Comparison of ENCODE assay signal across 15 cellular contexts in the genomic region with DNA sequence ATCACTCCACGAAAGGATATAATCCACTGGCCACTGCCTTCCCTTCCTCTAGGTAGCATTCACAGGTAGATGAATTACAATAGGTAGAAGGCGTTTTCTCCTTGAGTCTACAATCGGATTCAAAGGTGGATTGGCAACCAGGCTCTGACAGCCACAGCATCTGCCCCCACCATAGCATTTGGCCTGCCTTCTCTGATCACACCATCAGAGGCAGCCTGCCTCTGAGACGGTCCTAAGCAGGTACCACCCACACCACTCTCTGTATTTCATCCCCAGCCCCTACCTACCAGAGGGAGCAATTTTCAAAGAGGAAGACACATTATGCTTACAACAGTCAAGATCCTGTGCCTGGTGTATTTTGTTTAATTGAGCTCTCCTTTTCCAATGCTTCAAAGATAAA.
DNase-seq lines count a peak whose midpoint lies in the region; TF ChIP-seq lines count a peak whose summit lies in the region.
"Had no signal": no experiment of that assay in that cellular context is flagged by ENCODE, and none has a peak within 500 bp of the region (broad histone marks: within the 10 kb centered on the region; RNA-seq: fewer than 3 reads in every experiment).

No MANE protein-coding gene starts in this region.

- no peaks in the 10 kb centered on the region for H3K79me2 ChIP-seq in mesendoderm (ENCODE audit: control insufficient read depth, insufficient read depth, low read length)

- H3K79me1 ChIP-seq in mesendoderm (ENCODE audit: low read length), result no peaks in the 10 kb centered on the region

- H3K4me2 ChIP-seq in mesendoderm (ENCODE audit: low read length), result no peak overlapping the region
- H3K4me2 ChIP-seq: A549 had no signal

- H3K4me1 ChIP-seq in mesendoderm (ENCODE audit: control insufficient read depth, low read depth, low read length), result no peaks in the 10 kb centered on the region
- H3K4me1 ChIP-seq: A549, BE2C had no signal

- no peak overlapping the region for H2BK120ac ChIP-seq in mesendoderm (ENCODE audit: low read depth, low read length)

- H3K27ac ChIP-seq in WERI-Rb-1 (no peak overlapping the region), mesendoderm (ENCODE audit: low read depth, low read length) (no peak overlapping the region)
- H3K27ac ChIP-seq: A549, GM23248, HL-60 had no signal

- peak; percentile 11; the same call in 1 of the 2 replicates for TF ChIP-seq CTCF in WERI-Rb-1 (IDR thresholded peaks at IDR 0.05; ENCODE audit: low read depth, low read length)

- H4K8ac ChIP-seq in mesendoderm (ENCODE audit: low read depth, low read length), result no peak overlapping the region

- H3K56ac ChIP-seq in mesendoderm (ENCODE audit: low read length), result no peak overlapping the region

- no peaks in the 10 kb centered on the region for H3K9me3 ChIP-seq in WERI-Rb-1 (ENCODE audit: severe bottlenecking)
- H3K9me3 ChIP-seq: A549, BE2C had no signal

- no peak overlapping the region for H3K4me3 ChIP-seq in H7 (ENCODE audit: insufficient read depth, low read depth, low read length)
- H3K4me3 ChIP-seq in WERI-Rb-1 (ENCODE audit: low read depth, low read length), result no peak overlapping the region
- H3K4me3 ChIP-seq in mesendoderm (ENCODE audit: low read length), result no peak overlapping the region
- H3K4me3 ChIP-seq: A549, GM23248, K562 had no signal

- H3K4ac ChIP-seq in mesendoderm (ENCODE audit: low read depth, low read length), result no peak overlapping the region

- H2BK15ac ChIP-seq in mesendoderm (replicated peaks; ENCODE audit: low read depth), result no peak overlapping the region

- H3K36me3 ChIP-seq in H7 (replicated peaks; ENCODE audit: control insufficient read depth, insufficient read depth, low read length), result no peaks in the 10 kb centered on the region
- H3K36me3 ChIP-seq in WERI-Rb-1, result no peaks in the 10 kb centered on the region
- no peaks in the 10 kb centered on the region for H3K36me3 ChIP-seq in mesendoderm (ENCODE audit: control insufficient read depth, insufficient read depth, low read length)
- H3K36me3 ChIP-seq: BE2C had no signal

- no peak overlapping the region for H2AK5ac ChIP-seq in mesendoderm (ENCODE audit: low read length)

- no peak overlapping the region for H2BK5ac ChIP-seq in mesendoderm (ENCODE audit: low read length)

- no peaks in the 10 kb centered on the region for H3K27me3 ChIP-seq in H7 (ENCODE audit: control insufficient read depth, insufficient read depth, low read length)
- no peaks in the 10 kb centered on the region for H3K27me3 ChIP-seq in WERI-Rb-1 (ENCODE audit: insufficient read depth, low read depth, severe bottlenecking)
- H3K27me3 ChIP-seq in mesendoderm (ENCODE audit: insufficient read depth, low read length, poor library complexity), result no peaks in the 10 kb centered on the region
- H3K27me3 ChIP-seq: BE2C had no signal

- peak; percentile 54 for DNase-seq in H7
- DNase-seq in WERI-Rb-1, result peak; percentile 47
- peak; percentile 7 for DNase-seq in iPS DF 19.7 (ENCODE audit: low read depth, low spot score)
- DNase-seq in mesendoderm, result peak; percentile 40
- DNase-seq in COLO668 (lab: John Stamatoyannopoulos, UW; ENCODE audit: unreplicated experiment), result no peak
- DNase-seq in SKM-1 treated with dmso at 0.1 percent for 144 hours (lab: John Stamatoyannopoulos, UW; ENCODE audit: unreplicated experiment), result no peak
- no peak for DNase-seq in C1 segment of cervical spinal cord (lab: John Stamatoyannopoulos, UW)
- DNase-seq in Kasumi-1 (lab: John Stamatoyannopoulos, UW), result no peak
- DNase-seq: BE2C; CD8-positive, alpha-beta memory T cell; DMS53; GM23248 had no signal

- no CpG with 5 or more reads among the region's 4 CpGs for WGBS in mesendoderm (ENCODE audit: extremely low coverage, insufficient coverage, low lambda C conversion rate)

- H4K5ac ChIP-seq in mesendoderm (ENCODE audit: low read length), result no peak overlapping the region

- no peak overlapping the region for H3K18ac ChIP-seq in mesendoderm (ENCODE audit: low read length)

- H3K9ac ChIP-seq in mesendoderm (ENCODE audit: low read length), result no peak overlapping the region
- H3K9ac ChIP-seq: GM23248 had no signal

- no peak overlapping the region for H3K23ac ChIP-seq in mesendoderm (ENCODE audit: low read length)

Comparison
In these comparisons a context has a peak if more than half of its experiments do, and no peak if none do; other contexts are left out.
1. DNase-seq: peak in H7 (single experiment), WERI-Rb-1 (single experiment), iPS DF 19.7 (single experiment) and mesendoderm (single experiment); none in COLO668 (single experiment), SKM-1 treated with dmso at 0.1 percent for 144 hours (single experiment), C1 segment of cervical spinal cord (0 of 14) and Kasumi-1 (0 of 2).